Comparison of ENCODE assay signal across 8 cellular contexts in genomic region chr17:27494192-27495091, GRCh38. TPM values are rescaled to one million over a fixed set of nuclear protein-coding genes. Genes with fewer than 3 reads are reported as not detected.
A peak's percentile ranks its signal among the peaks of the same experiment; 100 is the strongest.
DNase-seq lines count a peak whose midpoint lies in the region; ATAC-seq, FAIRE-seq and TF ChIP-seq lines count a peak whose summit lies in the region.

No MANE protein-coding gene starts in this region.

- peak overlapping the region; percentile 68 for H3K4me3 ChIP-seq in ACC112 (ENCODE audit: low read depth, low read length)
- no peak overlapping the region for H3K4me3 ChIP-seq in HUES48 (ENCODE audit: low read depth, low read length)
- H3K4me3 ChIP-seq in kidney (ENCODE audit: low read length in 2 of 2) = peak overlapping the region; percentile 2 to 30

- peak; percentile 26 for TF ChIP-seq CTCF in MCF 10A (IDR thresholded peaks at IDR 0.05; ENCODE audit: unreplicated experiment)
- TF ChIP-seq CTCF in kidney (IDR thresholded peaks at IDR 0.05; ENCODE audit: borderline replicate concordance, extremely low read depth, insufficient read depth) = peak; percentile 63

- no peaks in the 10 kb centered on the region for H3K36me3 ChIP-seq in ACC112 (ENCODE audit: insufficient read depth, low read length)
- H3K36me3 ChIP-seq in HUES48 (ENCODE audit: control insufficient read depth, insufficient read depth, low read length) = no peaks in the 10 kb centered on the region
- no peaks in the 10 kb centered on the region for H3K36me3 ChIP-seq in kidney (ENCODE audit: control insufficient read depth in 1 of 2, insufficient read depth in 2 of 2, low read length in 2 of 2)

- H3K27ac ChIP-seq in ACC112 (ENCODE audit: low read depth, low read length) (peak overlapping the region; percentile 58), HUES48 (ENCODE audit: low read depth, low read length) (peak overlapping the region; percentile 52), kidney (ENCODE audit: low read depth in 2 of 2, low read length in 2 of 2) (peak overlapping the region; percentile 83 to 93)

- peaks cover 20% of the 10 kb centered on the region for H3K4me1 ChIP-seq in ACC112 (ENCODE audit: control insufficient read depth, insufficient read depth, low read length, unreplicated experiment)
- peaks cover 70% of the 10 kb centered on the region for H3K4me1 ChIP-seq in HUES48 (ENCODE audit: control insufficient read depth, insufficient read depth, low read length)
- peaks cover 46 to 56% of the 10 kb centered on the region in 2 donors for H3K4me1 ChIP-seq in kidney (ENCODE audit: control insufficient read depth in 1 of 2, insufficient read depth in 1 of 2, low read depth in 1 of 2, low read length in 2 of 2)

- H3K27me3 ChIP-seq in ACC112 (ENCODE audit: insufficient read depth, low read length) (no peaks in the 10 kb centered on the region), HUES48 (ENCODE audit: control insufficient read depth, insufficient read depth, low read length) (no peaks in the 10 kb centered on the region)

- H3K27ac Mint-ChIP-seq in MCF 10A (ENCODE audit: low read depth, unreplicated experiment) = peak overlapping the region; percentile 88
- peak overlapping the region; percentile 81 for H3K27ac Mint-ChIP-seq in stimulated activated memory B cell treated with anti-CD40 and anti-IgM and Interleukin-4, amounts not matched to agents 10 μg/mL and 1 μg/mL and 100 μg/mL, for 72 hours
- H3K27ac Mint-ChIP-seq in activated CD8-positive, alpha-beta T cell treated with anti-CD3 and anti-CD28 coated beads, Interleukin-2, amount 10 ng/mL, durations not matched to agents 7 days and 5 days = no peak overlapping the region

- no peak overlapping the region for H3K9ac ChIP-seq in HUES48 (ENCODE audit: low read depth, low read length)
- H3K9ac ChIP-seq in kidney (ENCODE audit: low read length in 2 of 2) = peak overlapping the region in 1 of 2 donors; percentile 61

- peak overlapping the region; percentile 73 for H3K4me3 Mint-ChIP-seq in MCF 10A (ENCODE audit: unreplicated experiment)
- H3K4me3 Mint-ChIP-seq in stimulated activated memory B cell treated with anti-CD40 and anti-IgM and Interleukin-4, amounts not matched to agents 10 μg/mL and 1 μg/mL and 100 μg/mL, for 72 hours = no peak overlapping the region
- H3K4me3 Mint-ChIP-seq in activated CD8-positive, alpha-beta T cell treated with anti-CD3 and anti-CD28 coated beads, Interleukin-2, amount 10 ng/mL, durations not matched to agents 7 days and 5 days = no peak overlapping the region

- POLR2A ChIA-PET in MCF 10A (lab: Yijun Ruan, JAX) = interaction anchor here (0.6 to 3.3 kb wide), 17 partner anchors 26 to 250 kb away, joined by 3 to 21 read pairs (median 3); partner anchors contain the start of gene WSB1
- POLR2A ChIA-PET in activated CD8-positive, alpha-beta T cell treated with anti-CD3 and anti-CD28 coated beads, Interleukin-2, amount 10 ng/mL, durations not matched to agents 7 days and 5 days (lab: Charles Lee) = interaction anchor here (0.6 kb wide), 2 partner anchors 13 to 234 kb away, joined by 3 read pairs; no protein-coding TSS in a partner anchor

- H2AFZ ChIP-seq in ACC112 (ENCODE audit: low read length, unreplicated experiment) = peak overlapping the region; percentile 70

- peaks cover 4% of the 10 kb centered on the region for H3K79me2 ChIP-seq in ACC112 (ENCODE audit: control insufficient read depth, insufficient read depth, low read length, unreplicated experiment)

- DNase-seq in MCF 10A (ENCODE audit: unreplicated experiment) (peak; percentile 93), kidney (peak; percentile 92)
- no peak for DNase-seq in activated CD8-positive, alpha-beta T cell treated with anti-CD3 and anti-CD28 coated beads, Interleukin-2, amount 10 ng/mL, durations not matched to agents 7 days and 5 days

- BruUV-seq in MCF 10A (replicated peaks; lab: Mats Ljungman, UMichigan) = no TSS peak

- CTCF ChIA-PET in MCF 10A (lab: Yijun Ruan, JAX) = interaction anchor here (0.6 to 12.2 kb wide), 34 partner anchors 13 to 265 kb away, joined by 3 to 196 read pairs (median 4); no protein-coding TSS in a partner anchor
- CTCF ChIA-PET in activated CD8-positive, alpha-beta T cell treated with anti-CD3 and anti-CD28 coated beads, Interleukin-2, amount 10 ng/mL, durations not matched to agents 7 days and 5 days (lab: Charles Lee) = interaction anchor here (1.1 kb wide), 1 partner anchor 160 kb away, joined by 3 read pairs; no protein-coding TSS in a partner anchor

- intact Hi-C loops in MCF 10A (cut with micrococcal nuclease) (loop anchor here (1.0 kb wide), 3 partner anchors 40 to 106 kb away; no protein-coding TSS in a partner anchor), kidney (cut with DNase I) (no loop called here)

- peak; percentile 25 for ATAC-seq in stimulated activated memory B cell treated with anti-CD40 and anti-IgM and Interleukin-4, amounts not matched to agents 10 μg/mL and 1 μg/mL and 100 μg/mL, for 72 hours
- no peak for ATAC-seq in activated CD8-positive, alpha-beta T cell treated with anti-CD3 and anti-CD28 coated beads, Interleukin-2, amount 10 ng/mL, durations not matched to agents 7 days and 5 days
- ATAC-seq in GM18870 (IDR thresholded peaks at IDR 0.05; ENCODE audit: unreplicated experiment) (no peak), HG03135 (IDR thresholded peaks at IDR 0.05; ENCODE audit: unreplicated experiment) (no peak)

- H3K27me3 Mint-ChIP-seq in MCF 10A (ENCODE audit: insufficient read depth, unreplicated experiment) = no peaks in the 10 kb centered on the region
- H3K27me3 Mint-ChIP-seq in stimulated activated memory B cell treated with anti-CD40 and anti-IgM and Interleukin-4, amounts not matched to agents 10 μg/mL and 1 μg/mL and 100 μg/mL, for 72 hours = no peaks in the 10 kb centered on the region
- H3K27me3 Mint-ChIP-seq in activated CD8-positive, alpha-beta T cell treated with anti-CD3 and anti-CD28 coated beads, Interleukin-2, amount 10 ng/mL, durations not matched to agents 7 days and 5 days (ENCODE audit: low read depth) = no peaks in the 10 kb centered on the region

- H3K9me3 Mint-ChIP-seq in MCF 10A (ENCODE audit: unreplicated experiment) = no peaks in the 10 kb centered on the region
- H3K9me3 Mint-ChIP-seq in stimulated activated memory B cell treated with anti-CD40 and anti-IgM and Interleukin-4, amounts not matched to agents 10 μg/mL and 1 μg/mL and 100 μg/mL, for 72 hours = no peaks in the 10 kb centered on the region
- H3K9me3 Mint-ChIP-seq in activated CD8-positive, alpha-beta T cell treated with anti-CD3 and anti-CD28 coated beads, Interleukin-2, amount 10 ng/mL, durations not matched to agents 7 days and 5 days (ENCODE audit: insufficient read depth) = no peaks in the 10 kb centered on the region

- peaks cover 22% of the 10 kb centered on the region for H3K4me1 Mint-ChIP-seq in MCF 10A (ENCODE audit: insufficient read depth, unreplicated experiment)
- peaks cover 72% of the 10 kb centered on the region for H3K4me1 Mint-ChIP-seq in stimulated activated memory B cell treated with anti-CD40 and anti-IgM and Interleukin-4, amounts not matched to agents 10 μg/mL and 1 μg/mL and 100 μg/mL, for 72 hours
- peaks cover 22% of the 10 kb centered on the region for H3K4me1 Mint-ChIP-seq in activated CD8-positive, alpha-beta T cell treated with anti-CD3 and anti-CD28 coated beads, Interleukin-2, amount 10 ng/mL, durations not matched to agents 7 days and 5 days (ENCODE audit: low read depth)

- H3K9me3 ChIP-seq in HUES48 (ENCODE audit: control insufficient read depth, insufficient read depth, low read length) (0 out of 2 replicates have a peak, but pooled peaks cover under 1% of the 10 kb centered on the region), kidney (ENCODE audit: control insufficient read depth in 1 of 2, low read length in 2 of 2) (no peaks in the 10 kb centered on the region)

- H3K36me3 Mint-ChIP-seq in MCF 10A (ENCODE audit: insufficient read depth, unreplicated experiment) = no peaks in the 10 kb centered on the region
- H3K36me3 Mint-ChIP-seq in stimulated activated memory B cell treated with anti-CD40 and anti-IgM and Interleukin-4, amounts not matched to agents 10 μg/mL and 1 μg/mL and 100 μg/mL, for 72 hours = peaks cover 3% of the 10 kb centered on the region
- peaks cover 19% of the 10 kb centered on the region for H3K36me3 Mint-ChIP-seq in activated CD8-positive, alpha-beta T cell treated with anti-CD3 and anti-CD28 coated beads, Interleukin-2, amount 10 ng/mL, durations not matched to agents 7 days and 5 days (ENCODE audit: low read depth)

- no peak for FAIRE-seq in kidney (lab: Jason Lieb, UNC)

RNA-seq across cellular contexts. Expression of gene KSR1, which starts 38.2 kb away (rescaled TPM):
- 7.2 and 10.2 TPM in 2 replicates for total RNA-seq in MCF 10A (2022)
- 97.3 TPM for total RNA-seq in kidney
- polyA plus RNA-seq in kidney (ENCODE audit: insufficient read depth, low read depth, low replicate concordance) = 11.7 TPM
- total RNA-seq in activated CD8-positive, alpha-beta T cell treated with anti-CD3 and anti-CD28 coated beads, Interleukin-2, amount 10 ng/mL, durations not matched to agents 7 days and 5 days = 10 to 100 TPM; 45.3 to 45.8 TPM
